Comparison of ENCODE assay signal across 14 cellular contexts in the genomic region with DNA sequence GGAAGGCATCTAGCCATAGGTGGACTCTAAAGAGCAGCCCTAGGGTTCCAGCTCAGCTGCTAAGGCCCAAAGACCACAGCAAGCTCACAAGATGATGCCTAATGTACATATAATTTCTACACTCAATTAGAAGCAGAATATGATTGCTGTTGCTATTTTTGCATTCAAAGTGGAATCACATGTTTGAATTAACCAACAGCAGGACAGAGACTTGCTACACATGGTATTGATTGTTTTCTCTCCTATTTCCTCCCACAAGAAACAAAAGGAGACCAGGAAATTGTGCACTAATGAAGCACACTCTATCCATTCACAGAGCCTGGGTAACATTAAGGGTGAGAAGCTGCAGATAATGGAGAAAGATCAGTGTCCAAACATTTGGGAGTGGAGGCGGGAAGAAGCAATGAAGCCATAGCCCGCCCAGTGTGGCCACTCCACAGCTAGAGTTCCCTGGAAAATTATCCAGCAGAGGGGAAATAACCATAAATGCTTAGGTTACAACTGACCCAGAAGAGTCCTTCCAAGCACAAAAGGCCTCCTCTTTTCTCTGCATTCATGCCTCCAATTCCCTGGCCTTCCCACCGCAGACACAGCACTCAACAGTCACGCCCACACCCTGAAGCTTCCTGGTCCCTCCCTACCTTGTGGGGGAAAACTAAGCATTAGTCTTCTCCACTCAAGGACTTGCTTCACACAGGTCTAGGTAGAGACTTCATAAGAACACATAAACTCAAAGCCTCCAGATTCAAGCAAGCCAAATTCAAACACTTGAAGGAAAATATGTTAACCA. TPM values are rescaled to one million over a fixed set of nuclear protein-coding genes. Genes with fewer than 3 reads are reported as not detected.
DNase-seq lines count a peak whose midpoint lies in the region; ATAC-seq and TF ChIP-seq lines count a peak whose summit lies in the region.
"Had no signal": no experiment of that assay in that cellular context is flagged by ENCODE, and none has a peak within 500 bp of the region (broad histone marks: within the 10 kb centered on the region; RNA-seq: fewer than 3 reads in every experiment).

No MANE protein-coding gene starts in this region.

- no peak overlapping the region for H2AK5ac ChIP-seq in IMR-90 (ENCODE audit: low read depth, low read length)

- POLR2A ChIA-PET in IMR-90 (lab: Charles Lee; ENCODE audit: unreplicated experiment) (no interaction called here), WTC11 (lab: Charles Lee) (interaction anchor here (0.9 kb wide), 1 partner anchor 10 kb away, joined by 3 read pairs; no protein-coding TSS in a partner anchor)

- peak overlapping the region; percentile 37; the same call in 1 of the 2 replicates for H3K14ac ChIP-seq in IMR-90 (replicated peaks; ENCODE audit: low read depth, low read length)

- peaks cover 100% of the 10 kb centered on the region for H3K79me2 ChIP-seq in smooth muscle cell (ENCODE audit: low read depth)

- H3K56ac ChIP-seq in IMR-90 (ENCODE audit: extremely low read depth, insufficient read depth, low read length) = no peak overlapping the region

- ATAC-seq in IMR-90 (ENCODE audit: low read depth) (no peak), WTC11 (peak; percentile 40), left ventricle myocardium superior (peak; percentile 39), GM18870 (IDR thresholded peaks at IDR 0.05; ENCODE audit: unreplicated experiment) (no peak)
- ATAC-seq: activated CD8-positive, alpha-beta memory T cell treated with anti-CD3 and anti-CD28 coated beads, Interleukin-2, amount 10 ng/mL, durations not matched to agents 7 days and 5 days; GM12878 had no signal

- H3K4me3 Mint-ChIP-seq in WTC11 = no peak overlapping the region
- H3K4me3 Mint-ChIP-seq: activated CD8-positive, alpha-beta memory T cell treated with anti-CD3 and anti-CD28 coated beads, Interleukin-2, amount 10 ng/mL, durations not matched to agents 7 days and 5 days; T-helper 2 cell treated with Interferon-gamma antibody and Interleukin-4, amounts not matched to agents 5 μg/mL and 100 μg/mL, for 36 hours had no signal

- in situ Hi-C loops in IMR-90 (cut with MboI; ENCODE audit: low sequenced_read_pairs) = loop anchor here (5.0 kb wide), 1 partner anchor 118 kb away; no protein-coding TSS in a partner anchor

- TF ChIP-seq CTCF in IMR-90 (conservative IDR thresholded peaks at IDR 0.05; ENCODE audit: low read depth, low read length) (no peak), WTC11 (IDR thresholded peaks at IDR 0.05) (no peak), smooth muscle cell (IDR thresholded peaks at IDR 0.05; ENCODE audit: borderline replicate concordance, insufficient read depth, poor library complexity, severe bottlenecking) (no peak), lower leg skin (IDR thresholded peaks at IDR 0.05) (no peak)

- peaks cover 71% of the 10 kb centered on the region for H3K4me1 Mint-ChIP-seq in WTC11

- H4K91ac ChIP-seq in IMR-90 (ENCODE audit: insufficient read depth, low read depth, low read length) = no peak overlapping the region

- H3K4me2 ChIP-seq in IMR-90 (ENCODE audit: low read depth, low read length) (no peak overlapping the region), smooth muscle cell (peak overlapping the region; percentile 75)

- peaks cover 8% of the 10 kb centered on the region; the same call in 1 of the 2 replicates for H3K36me3 Mint-ChIP-seq in WTC11
- H3K36me3 Mint-ChIP-seq: activated CD8-positive, alpha-beta memory T cell treated with anti-CD3 and anti-CD28 coated beads, Interleukin-2, amount 10 ng/mL, durations not matched to agents 7 days and 5 days had no signal

- peaks cover 41% of the 10 kb centered on the region for H3K9me1 ChIP-seq in IMR-90 (ENCODE audit: insufficient read depth, low read length)

- peak overlapping the region; percentile 16; the same call in 1 of the 2 replicates for H3K27ac Mint-ChIP-seq in WTC11
- H3K27ac Mint-ChIP-seq: activated CD8-positive, alpha-beta memory T cell treated with anti-CD3 and anti-CD28 coated beads, Interleukin-2, amount 10 ng/mL, durations not matched to agents 7 days and 5 days; T-helper 2 cell treated with Interferon-gamma antibody and Interleukin-4, amounts not matched to agents 5 μg/mL and 100 μg/mL, for 36 hours had no signal

- H4K20me1 ChIP-seq in IMR-90 (ENCODE audit: insufficient read depth, low read length) (peaks cover 96% of the 10 kb centered on the region), smooth muscle cell (ENCODE audit: low read depth) (peaks cover 100% of the 10 kb centered on the region)

- H3K18ac ChIP-seq in IMR-90 (ENCODE audit: low read depth, low read length) = no peak overlapping the region

- no peak overlapping the region for H4K8ac ChIP-seq in IMR-90 (ENCODE audit: low read depth in 2 of 2, low read length in 2 of 2)

- H3K27ac ChIP-seq in IMR-90 (ENCODE audit: insufficient read depth, low read length) = no peak overlapping the region
- peak overlapping the region; percentile 57 for H3K27ac ChIP-seq in smooth muscle cell (ENCODE audit: low read depth)
- H3K27ac ChIP-seq: testis had no signal

- DNase-seq in IMR-90 (no peak), WTC11 (ENCODE audit: low spot score) (no peak), left ventricle myocardium superior (no peak), smooth muscle cell (lab: John Stamatoyannopoulos, UW; ENCODE audit: unreplicated experiment) (no peak), lower leg skin (ENCODE audit: low spot score in 2 of 2) (no peak), RPMI8226 (no peak), SHP77 treated with DMSO at 0.1 percent for 48 hours (lab: John Stamatoyannopoulos, UW) (no peak)
- DNase-seq: activated CD8-positive, alpha-beta memory T cell treated with anti-CD3 and anti-CD28 coated beads, Interleukin-2, amount 10 ng/mL, durations not matched to agents 7 days and 5 days; aorta; esophagus squamous epithelium; testis had no signal

- H3F3A ChIP-seq in smooth muscle cell (ENCODE audit: low read depth) = peaks cover 12% of the 10 kb centered on the region

- no peaks in the 10 kb centered on the region for H3K27me3 Mint-ChIP-seq in WTC11 (ENCODE audit: low read depth)

- peaks cover 19% of the 10 kb centered on the region for H3K4me1 ChIP-seq in IMR-90 (ENCODE audit: control insufficient read depth, insufficient read depth, low read length)
- H3K4me1 ChIP-seq in smooth muscle cell (ENCODE audit: low read depth) = peaks cover 50% of the 10 kb centered on the region
- H3K4me1 ChIP-seq: testis had no signal

- TF ChIP-seq RAD21 in IMR-90 (IDR thresholded peaks at IDR 0.05; ENCODE audit: low read length) = no peak

- peak overlapping the region; percentile 15; the same call in 1 of the 2 replicates for H3K4ac ChIP-seq in IMR-90 (ENCODE audit: low read depth, low read length)

- dilution Hi-C loops in IMR-90 (cut with HindIII; ENCODE audit: low sequenced_read_pairs, unreplicated experiment) = no loop called here

- intact Hi-C loops in IMR-90 (cut with micrococcal nuclease) = loop anchor here (2.0 to 10.0 kb wide), 2 partner anchors 17 to 315 kb away; partner anchors contain the start of gene RWDD3
- intact Hi-C loops in left ventricle myocardium superior (cut with micrococcal nuclease) = no loop called here
- intact Hi-C loops in lower leg skin (cut with DNase I; ENCODE audit: low total_unique reads) = loop anchor here (10.0 kb wide), 1 partner anchor 65 kb away; no protein-coding TSS in a partner anchor

- WGBS in IMR-90 (ENCODE audit: extremely low coverage in 2 of 2, insufficient read length in 1 of 2), 2 experiments = no CpG with 5 or more reads among the region's 4 CpGs
- 74% methylated on average over 4 of the region's 4 CpGs for WGBS in smooth muscle cell (ENCODE audit: low lambda C conversion rate)
- WGBS in lower leg skin, 2 donors = 65 to 67% methylated on average over 4 of the region's 4 CpGs

- H2BK120ac ChIP-seq in IMR-90 (ENCODE audit: low read depth, low read length) = no peak overlapping the region

- no peak overlapping the region for H2BK5ac ChIP-seq in IMR-90 (ENCODE audit: low read depth, low read length, poor library complexity, severe bottlenecking)

- no peaks in the 10 kb centered on the region for H3K9me3 Mint-ChIP-seq in WTC11
- H3K9me3 Mint-ChIP-seq: T-helper 2 cell treated with Interferon-gamma antibody and Interleukin-4, amounts not matched to agents 5 μg/mL and 100 μg/mL, for 36 hours had no signal

- H2BK15ac ChIP-seq in IMR-90 (ENCODE audit: low read depth, low read length) = no peak overlapping the region

- CTCF ChIA-PET in IMR-90 (lab: Yijun Ruan, JAX) (interaction anchor here (0.6 to 1.7 kb wide), 4 partner anchors 65 to 303 kb away, joined by 3 to 7 read pairs (median 4); no protein-coding TSS in a partner anchor), WTC11 (lab: Charles Lee) (interaction anchor here (1.8 kb wide), 2 partner anchors 65 to 124 kb away, joined by 5 to 16 read pairs; no protein-coding TSS in a partner anchor)

- H3K36me3 ChIP-seq in IMR-90 (ENCODE audit: control insufficient read depth, insufficient read depth, low read length) (peaks cover 13% of the 10 kb centered on the region), smooth muscle cell (ENCODE audit: low read depth) (no peaks in the 10 kb centered on the region)

- H3K4me3 ChIP-seq in IMR-90 (ENCODE audit: insufficient read depth, low read depth, low read length) = no peak overlapping the region
- H3K4me3 ChIP-seq in smooth muscle cell = no peak overlapping the region
- no peak overlapping the region for H3K4me3 ChIP-seq in lower leg skin (ENCODE audit: low read depth, poor library complexity, severe bottlenecking)
- H3K4me3 ChIP-seq: GM12878, testis had no signal

- H3K23ac ChIP-seq in IMR-90 (ENCODE audit: low read depth, low read length) = no peak overlapping the region

- H3K9me3 ChIP-seq in IMR-90 (ENCODE audit: control insufficient read depth, insufficient read depth, low read length) (no peaks in the 10 kb centered on the region), smooth muscle cell (replicated peaks; ENCODE audit: low read depth) (no peaks in the 10 kb centered on the region)
- H3K9me3 ChIP-seq: esophagus squamous epithelium, testis had no signal

- no peak overlapping the region for H3K9ac ChIP-seq in IMR-90 (ENCODE audit: low read depth, low read length)
- H3K9ac ChIP-seq in smooth muscle cell (ENCODE audit: low read depth) = no peak overlapping the region

- H2AFZ ChIP-seq in IMR-90 (replicated peaks; ENCODE audit: low read length, poor library complexity) = no peak overlapping the region
- H2AFZ ChIP-seq in smooth muscle cell (ENCODE audit: low read depth) = no peak overlapping the region

- no peak for TF ChIP-seq POLR2A in IMR-90 (IDR thresholded peaks at IDR 0.05; ENCODE audit: low read depth, low read length)
- TF ChIP-seq POLR2A in lower leg skin (IDR thresholded peaks at IDR 0.05) = no peak

- BruUV-seq in IMR-90 (replicated peaks; lab: Mats Ljungman, UMichigan) = no TSS peak

- peaks cover 4 to 65% of the 10 kb centered on the region in 2 experiments; a peak in 2 of 4 replicates for H3K79me1 ChIP-seq in IMR-90 (ENCODE audit: low read depth in 1 of 2, low read length in 2 of 2)

- H4K5ac ChIP-seq in IMR-90 (ENCODE audit: low read depth, low read length) = no peak overlapping the region

- no peak overlapping the region for H2AK9ac ChIP-seq in IMR-90 (replicated peaks; ENCODE audit: low read depth, low read length, poor library complexity)

- H3K27me3 ChIP-seq in IMR-90 (ENCODE audit: control insufficient read depth, insufficient read depth, low read length) (no peaks in the 10 kb centered on the region), smooth muscle cell (ENCODE audit: low read depth) (no peaks in the 10 kb centered on the region)
- H3K27me3 ChIP-seq: esophagus squamous epithelium, testis had no signal

- no peak overlapping the region for H2BK20ac ChIP-seq in IMR-90 (ENCODE audit: low read depth, low read length)

RNA-seq across cellular contexts. Expression of gene CNN3, which starts 7.5 kb away (rescaled TPM):
- total RNA-seq in IMR-90 (2012; rRNA removed) (552 and 592 TPM in 2 replicates), WTC11 (2021) (183 to 187 TPM (median 185 TPM) in 3 replicates), left ventricle myocardium superior (51.8 TPM), smooth muscle cell (467 and 525 TPM in 2 replicates), lower leg skin (10 to 100 TPM; 30.7 to 94.3 (median 47.8) TPM)
- polyA plus RNA-seq in IMR-90 (2012; rRNA removed) (214 and 249 TPM in 2 replicates), smooth muscle cell (545 and 633 TPM in 2 replicates)
- polyA plus RNA-seq in IMR-90 (2012; cell fraction: cytosol; rRNA removed) = 118 and 124 TPM in 2 replicates
- polyA plus RNA-seq in IMR-90 (2012; cell fraction: nucleus; rRNA removed; ENCODE audit: low replicate concordance) = 47.8 and 219 TPM in 2 replicates

Comparison
In these comparisons a context has a peak if more than half of its experiments do, and no peak if none do; other contexts are left out.
1. ATAC-seq: peak in WTC11 (single experiment) and left ventricle myocardium superior (single experiment); none in IMR-90 (single experiment) and GM18870 (single experiment).